18 cellular contexts compared by ENCODE assay signal in the genomic region with DNA sequence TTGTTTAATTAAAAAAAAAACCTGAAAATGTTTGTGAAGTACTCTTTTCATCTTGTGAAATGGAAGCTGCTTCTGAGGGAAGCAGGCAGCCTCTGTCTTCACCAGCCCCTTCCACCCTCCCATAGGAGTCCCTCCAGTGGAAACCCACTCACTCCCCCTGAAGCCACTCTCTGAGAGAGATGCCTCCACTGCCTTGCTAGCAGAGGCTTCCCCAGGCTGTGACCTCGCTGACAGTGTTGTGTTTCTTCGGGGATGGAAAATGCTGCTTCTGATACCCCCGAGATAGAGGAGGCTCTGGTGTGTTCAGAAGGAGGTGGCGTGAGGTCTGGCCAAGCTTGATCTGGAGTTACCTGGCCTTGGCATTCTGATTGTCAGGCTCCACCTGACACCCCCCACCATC. TPM values are rescaled to one million over a fixed set of nuclear protein-coding genes. Genes with fewer than 3 reads are reported as not detected.
DNase-seq lines count a peak whose midpoint lies in the region; ATAC-seq and TF ChIP-seq lines count a peak whose summit lies in the region.
"Had no signal": no experiment of that assay in that cellular context is flagged by ENCODE, and none has a peak within 500 bp of the region (broad histone marks: within the 10 kb centered on the region; RNA-seq: fewer than 3 reads in every experiment).

No MANE protein-coding gene starts in this region.

- no peak overlapping the region for H4K5ac ChIP-seq in IMR-90 (ENCODE audit: low read depth, low read length)

- no peak for TF ChIP-seq RAD21 in IMR-90 (IDR thresholded peaks at IDR 0.05; ENCODE audit: low read length)

- in situ Hi-C loops in IMR-90 (cut with MboI; ENCODE audit: low sequenced_read_pairs): no loop called here

- no peak overlapping the region for H2BK120ac ChIP-seq in IMR-90 (ENCODE audit: low read depth, low read length)

- no peak overlapping the region for H3K23ac ChIP-seq in IMR-90 (ENCODE audit: low read depth, low read length)

- no peak overlapping the region for H3K27ac ChIP-seq in IMR-90 (ENCODE audit: insufficient read depth, low read length)
- H3K27ac ChIP-seq in thoracic aorta: peak overlapping the region; percentile 79 to 91
- H3K27ac ChIP-seq: C4-2B, HL-60 had no signal

- TF ChIP-seq POLR2A in IMR-90 (IDR thresholded peaks at IDR 0.05; ENCODE audit: low read depth, low read length): no peak

- no peak overlapping the region for H3K4me2 ChIP-seq in IMR-90 (ENCODE audit: low read depth, low read length)

- WGBS in IMR-90 (ENCODE audit: extremely low coverage in 2 of 2, insufficient read length in 1 of 2), 2 experiments: no CpG with 5 or more reads among the region's 4 CpGs

- H3K36me3 ChIP-seq in IMR-90 (ENCODE audit: control insufficient read depth, insufficient read depth, low read length): no peaks in the 10 kb centered on the region
- H3K36me3 ChIP-seq in thoracic aorta: no peaks in the 10 kb centered on the region
- H3K36me3 ChIP-seq: BE2C had no signal

- H2BK20ac ChIP-seq in IMR-90 (ENCODE audit: low read depth, low read length): no peak overlapping the region

- peak overlapping the region; percentile 49; the same call in 1 of the 2 replicates for H2AK5ac ChIP-seq in IMR-90 (ENCODE audit: low read depth, low read length)

- peak overlapping the region; percentile 30; the same call in 1 of the 2 replicates for H3K18ac ChIP-seq in IMR-90 (ENCODE audit: low read depth, low read length)

- TF ChIP-seq CTCF in IMR-90 (conservative IDR thresholded peaks at IDR 0.05; ENCODE audit: low read depth, low read length) (no peak), chondrocyte (IDR thresholded peaks at IDR 0.05) (no peak), thoracic aorta (IDR thresholded peaks at IDR 0.05) (no peak)

- H3K4me1 ChIP-seq in IMR-90 (ENCODE audit: control insufficient read depth, insufficient read depth, low read length) (peaks cover 25% of the 10 kb centered on the region), thoracic aorta (ENCODE audit: control insufficient read depth in 1 of 2, low read depth in 2 of 2) (peaks cover 37 to 94% of the 10 kb centered on the region in 2 donors)
- H3K4me1 ChIP-seq: BE2C had no signal

- no peak overlapping the region for H2AK9ac ChIP-seq in IMR-90 (replicated peaks; ENCODE audit: low read depth, low read length, poor library complexity)

- H3K9me1 ChIP-seq in IMR-90 (ENCODE audit: insufficient read depth, low read length): peaks cover 29% of the 10 kb centered on the region

- peak overlapping the region; percentile 57 for H3K27ac Mint-ChIP-seq in chondrocyte (ENCODE audit: unreplicated experiment)
- H3K27ac Mint-ChIP-seq: CD4-positive, alpha-beta memory T cell; HFFc6 had no signal

- H3K9ac ChIP-seq in IMR-90 (ENCODE audit: low read depth, low read length): no peak overlapping the region

- DNase-seq in IMR-90: no peak
- DNase-seq in chondrocyte (ENCODE audit: low spot score): no peak
- peak; percentile 31 for DNase-seq in left lobe of liver (ENCODE audit: low spot score)
- DNase-seq in thoracic aorta (ENCODE audit: low spot score): no peak
- DNase-seq: BE2C; CD4-positive, alpha-beta memory T cell; DMS153; DMS79 treated with DMSO at 0.1 percent for 48 hours; EL; HCEC 1CT; HFFc6 had no signal

- H3K27me3 ChIP-seq in IMR-90 (ENCODE audit: control insufficient read depth, insufficient read depth, low read length) (no peaks in the 10 kb centered on the region), thoracic aorta (replicated peaks; ENCODE audit: insufficient read depth) (no peaks in the 10 kb centered on the region)
- H3K27me3 ChIP-seq: BE2C had no signal

- no peaks in the 10 kb centered on the region for H3K9me3 ChIP-seq in IMR-90 (ENCODE audit: control insufficient read depth, insufficient read depth, low read length)
- H3K9me3 ChIP-seq in thoracic aorta: no peaks in the 10 kb centered on the region
- H3K9me3 ChIP-seq: BE2C had no signal

- no peak overlapping the region for H2AFZ ChIP-seq in IMR-90 (replicated peaks; ENCODE audit: low read length, poor library complexity)

- no peak overlapping the region for H2BK5ac ChIP-seq in IMR-90 (ENCODE audit: low read depth, low read length, poor library complexity, severe bottlenecking)

- no peak overlapping the region for H3K4me3 Mint-ChIP-seq in chondrocyte (ENCODE audit: unreplicated experiment)
- H3K4me3 Mint-ChIP-seq: CD4-positive, alpha-beta memory T cell; HFFc6 had no signal

- H3K9me3 Mint-ChIP-seq in chondrocyte (ENCODE audit: low read depth): no peaks in the 10 kb centered on the region
- H3K9me3 Mint-ChIP-seq: CD4-positive, alpha-beta memory T cell; HFFc6 had no signal

- no peak overlapping the region for H3K56ac ChIP-seq in IMR-90 (ENCODE audit: extremely low read depth, insufficient read depth, low read length)

- H3K79me1 ChIP-seq in IMR-90 (ENCODE audit: low read depth in 1 of 2, low read length in 2 of 2): peaks cover 64 to 88% of the 10 kb centered on the region in 2 experiments

- H3K4me3 ChIP-seq in IMR-90 (ENCODE audit: insufficient read depth, low read depth, low read length) (no peak overlapping the region), thoracic aorta (no peak overlapping the region)
- H3K4me3 ChIP-seq: K562 had no signal

- intact Hi-C loops in IMR-90 (cut with micrococcal nuclease): no loop called here

- 0 out of 2 replicates have a peak overlapping the region, but pooled peaks have one; percentile 50 for H3K4ac ChIP-seq in IMR-90 (ENCODE audit: low read depth, low read length)

- no TSS peak for BruUV-seq in IMR-90 (replicated peaks; lab: Mats Ljungman, UMichigan)

- CTCF ChIA-PET in IMR-90 (lab: Yijun Ruan, JAX): no interaction called here

- H4K91ac ChIP-seq in IMR-90 (ENCODE audit: insufficient read depth, low read depth, low read length): peak overlapping the region; percentile 56; the same call in 1 of the 2 replicates

- POLR2A ChIA-PET in IMR-90 (lab: Charles Lee; ENCODE audit: unreplicated experiment): no interaction called here

- no peak overlapping the region for H2BK15ac ChIP-seq in IMR-90 (ENCODE audit: low read depth, low read length)

- dilution Hi-C loops in IMR-90 (cut with HindIII; ENCODE audit: low sequenced_read_pairs, unreplicated experiment): no loop called here

- ATAC-seq in IMR-90 (ENCODE audit: low read depth) (no peak), left lobe of liver (no peak), thoracic aorta (ENCODE audit: insufficient number of reproducible peaks, low FRiP score, low read depth) (no peak), HG02798 (IDR thresholded peaks at IDR 0.05; ENCODE audit: poor library complexity, unreplicated experiment) (no peak), HG02840 (IDR thresholded peaks at IDR 0.05; ENCODE audit: low FRiP score, unreplicated experiment) (no peak), HG02571 (IDR thresholded peaks at IDR 0.05; ENCODE audit: unreplicated experiment) (no peak), GM19351 (IDR thresholded peaks at IDR 0.05; ENCODE audit: unreplicated experiment) (no peak)
- ATAC-seq: K562 had no signal

- no peaks in the 10 kb centered on the region for H3K27me3 Mint-ChIP-seq in chondrocyte (ENCODE audit: low read depth)

- H3K4me1 Mint-ChIP-seq in chondrocyte (ENCODE audit: low read depth): peaks cover 92% of the 10 kb centered on the region
- H3K4me1 Mint-ChIP-seq: CD4-positive, alpha-beta memory T cell had no signal

- peaks cover 3% of the 10 kb centered on the region for H3K36me3 Mint-ChIP-seq in chondrocyte (ENCODE audit: low read depth)
- H3K36me3 Mint-ChIP-seq: CD4-positive, alpha-beta memory T cell had no signal

- H4K8ac ChIP-seq in IMR-90 (ENCODE audit: low read depth in 2 of 2, low read length in 2 of 2): no peak overlapping the region

- peak overlapping the region; percentile 35; the same call in 1 of the 2 replicates for H3K14ac ChIP-seq in IMR-90 (replicated peaks; ENCODE audit: low read depth, low read length)

- H4K20me1 ChIP-seq in IMR-90 (ENCODE audit: insufficient read depth, low read length): peaks cover 32% of the 10 kb centered on the region; the same call in 1 of the 2 replicates

TF ChIP-seq in IMR-90, 13 proteins besides CTCF, POLR2A, EP300 and RAD21:
- TF ChIP-seq SMC3 (IDR thresholded peaks at IDR 0.05; ENCODE audit: low read depth, low read length): no peak

RNA-seq across cellular contexts. Expression of gene SH3RF3, which starts 59.9 kb away (rescaled TPM):
- 3.4 and 3.9 TPM in 2 replicates for total RNA-seq in IMR-90 (2012; rRNA removed)
- polyA plus RNA-seq in IMR-90 (2012; rRNA removed): 5.3 and 5.7 TPM in 2 replicates
- 2.9 and 5.9 TPM in 2 replicates for polyA plus RNA-seq in IMR-90 (2012; cell fraction: cytosol; rRNA removed)
- 10.7 and 11.0 TPM in 2 replicates for polyA plus RNA-seq in IMR-90 (2012; cell fraction: nucleus; rRNA removed; ENCODE audit: low replicate concordance)
- total RNA-seq in chondrocyte: 58.8 to 66.2 TPM (median 59.5 TPM) in 3 replicates
- 1.1 TPM for total RNA-seq in left lobe of liver
- total RNA-seq in thoracic aorta: 10 to 100 TPM; 37.4 to 61.7 TPM
- polyA plus RNA-seq: K562 had no signal
